In the genomic region with DNA sequence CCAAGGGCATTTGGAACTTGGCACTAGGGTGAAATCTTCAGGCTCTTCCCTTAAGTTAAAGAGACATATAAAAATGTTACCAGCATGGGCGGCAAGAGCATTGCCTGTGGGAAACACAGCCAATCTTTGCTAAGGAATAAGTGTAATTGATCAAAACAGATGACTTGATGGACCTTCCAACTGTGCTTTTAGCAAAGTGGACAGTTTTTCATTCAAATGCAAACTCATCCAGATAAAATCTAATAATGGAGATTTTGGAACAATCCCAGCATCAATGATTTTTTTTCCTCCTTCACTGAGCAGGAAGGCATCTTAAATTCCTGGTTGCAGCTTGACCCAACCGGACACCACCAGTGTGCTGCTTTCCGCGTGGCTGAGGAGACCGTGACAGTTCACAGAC, we compare ENCODE assay signal across 16 cellular contexts. TPM values are rescaled to one million over a fixed set of nuclear protein-coding genes. Genes with fewer than 3 reads are reported as not detected.
A peak's percentile ranks its signal among the peaks of the same experiment; 100 is the strongest.
DNase-seq lines count a peak whose midpoint lies in the region; ATAC-seq and TF ChIP-seq lines count a peak whose summit lies in the region.
"Had no signal": no experiment of that assay in that cellular context is flagged by ENCODE, and none has a peak within 500 bp of the region (broad histone marks: within the 10 kb centered on the region; RNA-seq: fewer than 3 reads in every experiment).

No MANE protein-coding gene starts in this region.

- H3K4me3 ChIP-seq in OCI-LY1 (ENCODE audit: low read depth, low read length, poor library complexity, severe bottlenecking) (peak overlapping the region; percentile 73), hepatocyte (no peak overlapping the region)

- peak overlapping the region; percentile 83 for H3K4me2 ChIP-seq in OCI-LY1 (ENCODE audit: low read length)
- H3K4me2 ChIP-seq in hepatocyte = peak overlapping the region; percentile 96

- peaks cover 5% of the 10 kb centered on the region for H3K36me3 Mint-ChIP-seq in T-helper 2 cell treated with Interferon-gamma antibody and Interleukin-4, amounts not matched to agents 5 μg/mL and 100 μg/mL, for 36 hours (ENCODE audit: low read depth)
- H3K36me3 Mint-ChIP-seq in stimulated activated memory B cell treated with anti-CD40 and anti-IgM and Interleukin-4, amounts not matched to agents 10 μg/mL and 1 μg/mL and 100 μg/mL, for 72 hours = peaks cover 16% of the 10 kb centered on the region

- DNase-seq in T-helper 2 cell treated with Interferon-gamma antibody and Interleukin-4, amounts not matched to agents 5 μg/mL and 100 μg/mL, for 36 hours (ENCODE audit: low spot score) = no peak
- no peak for DNase-seq in T-helper 2 cell
- DNase-seq in hepatocyte (ENCODE audit: low spot score) = no peak
- DNase-seq in H4 (ENCODE audit: low spot score) = no peak
- DNase-seq in activated CD8-positive, alpha-beta memory T cell treated with anti-CD3 and anti-CD28 coated beads, Interleukin-2, amount 50 U/mL, for 4 hours = no peak
- DNase-seq: anterior cingulate cortex, islet precursor cell, NCI-H1436, NCI-H526, sigmoid colon had no signal

- H3K9me3 ChIP-seq in OCI-LY1 (ENCODE audit: low read length) (no peaks in the 10 kb centered on the region), hepatocyte (ENCODE audit: low read depth) (no peaks in the 10 kb centered on the region)
- H3K9me3 ChIP-seq: sigmoid colon had no signal

- no peaks in the 10 kb centered on the region for H3K9me2 ChIP-seq in OCI-LY1 (ENCODE audit: low read depth, low read length)
- no peaks in the 10 kb centered on the region for H3K9me2 ChIP-seq in hepatocyte (replicated peaks; ENCODE audit: insufficient read depth)

- H3K27ac Mint-ChIP-seq in T-helper 2 cell treated with Interferon-gamma antibody and Interleukin-4, amounts not matched to agents 5 μg/mL and 100 μg/mL, for 36 hours = no peak overlapping the region
- H3K27ac Mint-ChIP-seq in stimulated activated memory B cell treated with anti-CD40 and anti-IgM and Interleukin-4, amounts not matched to agents 10 μg/mL and 1 μg/mL and 100 μg/mL, for 72 hours = peak overlapping the region; percentile 82

- H3K4me1 Mint-ChIP-seq in T-helper 2 cell treated with Interferon-gamma antibody and Interleukin-4, amounts not matched to agents 5 μg/mL and 100 μg/mL, for 36 hours (ENCODE audit: low read depth) = peaks cover 13% of the 10 kb centered on the region
- peaks cover 54% of the 10 kb centered on the region for H3K4me1 Mint-ChIP-seq in stimulated activated memory B cell treated with anti-CD40 and anti-IgM and Interleukin-4, amounts not matched to agents 10 μg/mL and 1 μg/mL and 100 μg/mL, for 72 hours

- H4K20me1 ChIP-seq in OCI-LY1 (ENCODE audit: insufficient read depth, low read length) = no peaks in the 10 kb centered on the region
- H4K20me1 ChIP-seq in hepatocyte (ENCODE audit: insufficient read depth, poor library complexity, severe bottlenecking) = no peaks in the 10 kb centered on the region

- ATAC-seq in stimulated activated memory B cell treated with anti-CD40 and anti-IgM and Interleukin-4, amounts not matched to agents 10 μg/mL and 1 μg/mL and 100 μg/mL, for 72 hours = no peak
- no peak for ATAC-seq in GM18868 (IDR thresholded peaks at IDR 0.05; ENCODE audit: unreplicated experiment)

- peak overlapping the region; percentile 88 for H3K4me3 Mint-ChIP-seq in T-helper 2 cell treated with Interferon-gamma antibody and Interleukin-4, amounts not matched to agents 5 μg/mL and 100 μg/mL, for 36 hours
- peak overlapping the region; percentile 94 for H3K4me3 Mint-ChIP-seq in stimulated activated memory B cell treated with anti-CD40 and anti-IgM and Interleukin-4, amounts not matched to agents 10 μg/mL and 1 μg/mL and 100 μg/mL, for 72 hours

- H3K36me3 ChIP-seq in OCI-LY1 (ENCODE audit: insufficient read depth, low read length) (peaks cover 24% of the 10 kb centered on the region; the same call in 1 of the 2 replicates), hepatocyte (replicated peaks; ENCODE audit: insufficient read depth, low read depth) (no peaks in the 10 kb centered on the region)
- H3K36me3 ChIP-seq: sigmoid colon had no signal

- TF ChIP-seq CTCF in OCI-LY1 (IDR thresholded peaks at IDR 0.05; ENCODE audit: low read length) = no peak
- no peak for TF ChIP-seq CTCF in hepatocyte (IDR thresholded peaks at IDR 0.05; ENCODE audit: poor library complexity)

- peaks cover 42% of the 10 kb centered on the region for H3K27me3 Mint-ChIP-seq in T-helper 2 cell treated with Interferon-gamma antibody and Interleukin-4, amounts not matched to agents 5 μg/mL and 100 μg/mL, for 36 hours (ENCODE audit: low read depth)
- peaks cover 19% of the 10 kb centered on the region for H3K27me3 Mint-ChIP-seq in stimulated activated memory B cell treated with anti-CD40 and anti-IgM and Interleukin-4, amounts not matched to agents 10 μg/mL and 1 μg/mL and 100 μg/mL, for 72 hours

- H2AFZ ChIP-seq in OCI-LY1 (ENCODE audit: low read length) = no peak overlapping the region
- H2AFZ ChIP-seq in hepatocyte = no peak overlapping the region

- H3K9me3 Mint-ChIP-seq in T-helper 2 cell treated with Interferon-gamma antibody and Interleukin-4, amounts not matched to agents 5 μg/mL and 100 μg/mL, for 36 hours = no peaks in the 10 kb centered on the region
- no peaks in the 10 kb centered on the region for H3K9me3 Mint-ChIP-seq in stimulated activated memory B cell treated with anti-CD40 and anti-IgM and Interleukin-4, amounts not matched to agents 10 μg/mL and 1 μg/mL and 100 μg/mL, for 72 hours

- peaks cover 42% of the 10 kb centered on the region for H3K4me1 ChIP-seq in OCI-LY1 (ENCODE audit: insufficient read depth, low read length, severe bottlenecking)
- H3K4me1 ChIP-seq in hepatocyte (ENCODE audit: insufficient read depth) = peaks cover 13% of the 10 kb centered on the region

- H3K79me2 ChIP-seq in OCI-LY1 (ENCODE audit: insufficient read depth, low read length) = peaks cover 28% of the 10 kb centered on the region
- no peaks in the 10 kb centered on the region for H3K79me2 ChIP-seq in hepatocyte

- H3K9ac ChIP-seq in OCI-LY1 (ENCODE audit: low read length) = peak overlapping the region; percentile 74

- peaks cover 8% of the 10 kb centered on the region; the same call in 1 of the 2 replicates for H3K27me3 ChIP-seq in OCI-LY1 (ENCODE audit: insufficient read depth, low read length)
- H3K27me3 ChIP-seq in hepatocyte = peaks cover 49% of the 10 kb centered on the region

- 92% methylated on average over 5 of the region's 5 CpGs for WGBS in hepatocyte (ENCODE audit: low lambda C conversion rate, missing lambda C conversion rate)

- H3F3A ChIP-seq in OCI-LY1 (ENCODE audit: insufficient read depth, low read length) = 0 out of 2 replicates have a peak, but pooled peaks cover 3% of the 10 kb centered on the region

- peak overlapping the region; percentile 80 for H3K27ac ChIP-seq in OCI-LY1 (ENCODE audit: low read depth, low read length, poor library complexity, severe bottlenecking)
- H3K27ac ChIP-seq in hepatocyte = no peak overlapping the region
- H3K27ac ChIP-seq: sigmoid colon had no signal

RNA-seq across cellular contexts. Expression of gene BHLHA9, which starts 42.9 kb away (rescaled TPM):
- total RNA-seq in hepatocyte = not detected in 2 replicates
- not detected in 2 replicates for polyA plus RNA-seq in hepatocyte
- total RNA-seq in H4 (2014; rRNA removed; shearing (Covaris generic)) = not detected in 2 replicates
- total RNA-seq: A172, fibroblast of villous mesenchyme, sigmoid colon, subcutaneous adipose tissue had no signal
- polyA plus RNA-seq: sigmoid colon had no signal

RNA-seq across cellular contexts. Expression of gene ABR, which starts 47.6 kb away (rescaled TPM):
- total RNA-seq in hepatocyte = 51.5 and 130 TPM in 2 replicates
- 26.8 and 29.5 TPM in 2 replicates for polyA plus RNA-seq in hepatocyte
- total RNA-seq in H4 (2014; rRNA removed; shearing (Covaris generic)) = 33.3 and 40.0 TPM in 2 replicates

RNA-seq across cellular contexts. Expression of gene TRARG1, which starts 52.1 kb away (rescaled TPM):
- total RNA-seq in hepatocyte = 0.08 TPM in 1 of 2 replicates, not detected in the other
- polyA plus RNA-seq in hepatocyte = not detected in 2 replicates
- total RNA-seq in H4 (2014; rRNA removed; shearing (Covaris generic)) = not detected in 2 replicates
- total RNA-seq: A172, fibroblast of villous mesenchyme had no signal
